In genomic region chr11:60485987-60486386, GRCh38 we compare ENCODE assay signal across 8 cellular contexts. TPM values are rescaled to one million over a fixed set of nuclear protein-coding genes. Genes with fewer than 3 reads are reported as not detected.
DNase-seq lines count a peak whose midpoint lies in the region; ATAC-seq and TF ChIP-seq lines count a peak whose summit lies in the region.

No MANE protein-coding gene starts in this region.

- POLR2A ChIA-PET in CD4-positive, alpha-beta T cell (lab: Charles Lee): no interaction called here

- H3K27me3 Mint-ChIP-seq in CD4-positive, alpha-beta T cell: no peaks in the 10 kb centered on the region
- H3K27me3 Mint-ChIP-seq in chondrocyte (ENCODE audit: low read depth): peaks cover 5% of the 10 kb centered on the region

- H3K9me3 ChIP-seq in CD4-positive, alpha-beta T cell (ENCODE audit: control insufficient read depth, low read length): no peaks in the 10 kb centered on the region

- CTCF ChIA-PET in CD4-positive, alpha-beta T cell (lab: Charles Lee): no interaction called here

- no peak for DNase-seq in CD4-positive, alpha-beta T cell
- DNase-seq in NCI-H2171 (lab: John Stamatoyannopoulos, UW) (peak; percentile 3), chondrocyte (ENCODE audit: low spot score) (no peak), foreskin keratinocyte (no peak), AG20443 (ENCODE audit: low spot score) (no peak)
- no peak for DNase-seq in stimulated activated naive CD8-positive, alpha-beta T cell treated with anti-CD3 and anti-CD28 coated beads, Interleukin-15, Interleukin-2, amounts not matched to agents 100 U/mL and 50 U/mL, for 24 hours

- H3K27me3 ChIP-seq in CD4-positive, alpha-beta T cell (ENCODE audit: control insufficient read depth, insufficient read depth, low read length): no peaks in the 10 kb centered on the region
- no peaks in the 10 kb centered on the region for H3K27me3 ChIP-seq in foreskin keratinocyte

- H3K36me3 Mint-ChIP-seq in CD4-positive, alpha-beta T cell (ENCODE audit: low read depth): no peaks in the 10 kb centered on the region
- no peaks in the 10 kb centered on the region for H3K36me3 Mint-ChIP-seq in chondrocyte (ENCODE audit: low read depth)

- no peaks in the 10 kb centered on the region for H3K9me3 Mint-ChIP-seq in CD4-positive, alpha-beta T cell
- H3K9me3 Mint-ChIP-seq in chondrocyte (ENCODE audit: low read depth): no peaks in the 10 kb centered on the region

- no peak overlapping the region for H3K27ac Mint-ChIP-seq in CD4-positive, alpha-beta T cell
- no peak overlapping the region for H3K27ac Mint-ChIP-seq in chondrocyte (ENCODE audit: unreplicated experiment)

- H3K4me1 ChIP-seq in foreskin keratinocyte: no peaks in the 10 kb centered on the region

- H3K4me3 Mint-ChIP-seq in CD4-positive, alpha-beta T cell: no peak overlapping the region
- no peak overlapping the region for H3K4me3 Mint-ChIP-seq in chondrocyte (ENCODE audit: unreplicated experiment)

- intact Hi-C loops in CD4-positive, alpha-beta T cell (cut with DNase I, micrococcal nuclease): loop anchor here in 1 of 2 experiments (5.0 kb wide), 1 partner anchor 124 kb away; no protein-coding TSS in a partner anchor

- H3K4me1 Mint-ChIP-seq in CD4-positive, alpha-beta T cell (ENCODE audit: low read depth): peaks cover 4% of the 10 kb centered on the region
- H3K4me1 Mint-ChIP-seq in chondrocyte (ENCODE audit: low read depth): no peaks in the 10 kb centered on the region

- TF ChIP-seq CTCF in CD4-positive, alpha-beta T cell (IDR thresholded peaks at IDR 0.05): no peak
- TF ChIP-seq CTCF in chondrocyte (IDR thresholded peaks at IDR 0.05) (peak; percentile 66), foreskin keratinocyte (conservative IDR thresholded peaks at IDR 0.05) (no peak)

- H3K27ac ChIP-seq in CD4-positive, alpha-beta T cell (ENCODE audit: low read depth, low read length): no peak overlapping the region
- H3K27ac ChIP-seq in foreskin keratinocyte: no peak overlapping the region

- ATAC-seq in CD4-positive, alpha-beta T cell (ENCODE audit: poor library complexity): peak; percentile 34
- peak; percentile 96 for ATAC-seq in GM18868 (IDR thresholded peaks at IDR 0.05; ENCODE audit: unreplicated experiment)
- ATAC-seq in HG02943 (IDR thresholded peaks at IDR 0.05; ENCODE audit: low read depth, unreplicated experiment): peak; percentile 99
- peak; percentile 66 for ATAC-seq in stimulated activated naive CD8-positive, alpha-beta T cell treated with anti-CD3 and anti-CD28 coated beads, Interleukin-15, Interleukin-2, amounts not matched to agents 100 U/mL and 50 U/mL, for 24 hours
- ATAC-seq in foreskin keratinocyte: no peak

RNA-seq across cellular contexts. Expression of gene MS4A12, which starts 6.6 kb away (rescaled TPM):
- total RNA-seq in CD4-positive, alpha-beta T cell: not detected
- not detected in 3 replicates for total RNA-seq in chondrocyte
- not detected in 2 replicates for total RNA-seq in foreskin keratinocyte
- polyA plus RNA-seq in foreskin keratinocyte: not detected in 2 replicates

RNA-seq across cellular contexts. Expression of gene MS4A13, which starts 29.2 kb away (rescaled TPM):
- not detected for total RNA-seq in CD4-positive, alpha-beta T cell
- total RNA-seq in chondrocyte: not detected in 3 replicates
- total RNA-seq in foreskin keratinocyte: not detected in 2 replicates
- not detected in 2 replicates for polyA plus RNA-seq in foreskin keratinocyte

RNA-seq across cellular contexts. Expression of gene MS4A1, which starts 30.3 kb away (rescaled TPM):
- under 1 TPM; 0.75 to 0.82 TPM for total RNA-seq in CD4-positive, alpha-beta T cell
- total RNA-seq in chondrocyte (not detected in 3 replicates), foreskin keratinocyte (not detected in 2 replicates)
- polyA plus RNA-seq in foreskin keratinocyte: not detected in 2 replicates

RNA-seq across cellular contexts. Expression of gene MS4A5, which starts 56.6 kb away (rescaled TPM):
- not detected for total RNA-seq in CD4-positive, alpha-beta T cell
- not detected in 3 replicates for total RNA-seq in chondrocyte
- total RNA-seq in foreskin keratinocyte: not detected in 2 replicates
- not detected in 2 replicates for polyA plus RNA-seq in foreskin keratinocyte
